In genomic region chr2:74777161-74777900, GRCh38 we compare ENCODE assay signal across 11 cellular contexts. TPM values are rescaled to one million over a fixed set of nuclear protein-coding genes. Genes with fewer than 3 reads are reported as not detected.
DNase-seq lines count a peak whose midpoint lies in the region; ATAC-seq lines count a peak whose summit lies in the region.
"Had no signal": no experiment of that assay in that cellular context is flagged by ENCODE, and none has a peak within 500 bp of the region (broad histone marks: within the 10 kb centered on the region; RNA-seq: fewer than 3 reads in every experiment).

No MANE protein-coding gene starts in this region.

- no peaks in the 10 kb centered on the region for H3K4me1 Mint-ChIP-seq in stimulated activated naive CD8-positive, alpha-beta T cell treated with anti-CD3 and anti-CD28 coated beads, Interleukin-15, amount 100 ng/mL, for 72 hours

- H3K4me3 Mint-ChIP-seq in stimulated activated naive CD8-positive, alpha-beta T cell treated with anti-CD3 and anti-CD28 coated beads, Interleukin-15, amount 100 ng/mL, for 72 hours = no peak overlapping the region

- peak overlapping the region in 1 of 2 donors; percentile 49 for H3K27ac Mint-ChIP-seq in stimulated activated naive CD8-positive, alpha-beta T cell treated with anti-CD3 and anti-CD28 coated beads, Interleukin-15, amount 100 ng/mL, for 72 hours

- 68% methylated on average over 8 of the region's 8 CpGs for WGBS in right cardiac atrium

- no peak overlapping the region for H3K4me3 ChIP-seq in right cardiac atrium (ENCODE audit: low read length)
- H3K4me3 ChIP-seq: ovary had no signal

- no peaks in the 10 kb centered on the region for H3K27me3 ChIP-seq in right cardiac atrium (ENCODE audit: control insufficient read depth, insufficient read depth)
- H3K27me3 ChIP-seq: ovary had no signal

- no peaks in the 10 kb centered on the region for H3K9me3 Mint-ChIP-seq in stimulated activated naive CD8-positive, alpha-beta T cell treated with anti-CD3 and anti-CD28 coated beads, Interleukin-15, amount 100 ng/mL, for 72 hours

- no peak overlapping the region for H3K27ac ChIP-seq in right cardiac atrium (ENCODE audit: low read length)
- H3K27ac ChIP-seq: ovary had no signal

- H3K4me1 ChIP-seq in right cardiac atrium (ENCODE audit: control insufficient read depth, insufficient read depth, low read length) = peaks cover 3% of the 10 kb centered on the region

- intact Hi-C loops in left cardiac atrium (cut with DNase I) = no loop called here
- intact Hi-C loops in right cardiac atrium (cut with DNase I) = no loop called here

- ATAC-seq in left cardiac atrium (peak; percentile 10 to 82), right cardiac atrium (no peak), HG02763 (IDR thresholded peaks at IDR 0.05; ENCODE audit: unreplicated experiment) (peak; percentile 70), GM19035 (IDR thresholded peaks at IDR 0.05; ENCODE audit: unreplicated experiment) (no peak)
- ATAC-seq in stimulated activated naive CD8-positive, alpha-beta T cell treated with anti-CD3 and anti-CD28 coated beads, Interleukin-15, amount 100 ng/mL, for 72 hours = peak; percentile 33

- no peaks in the 10 kb centered on the region for H3K9me3 ChIP-seq in right cardiac atrium (ENCODE audit: control insufficient read depth, low read length)
- H3K9me3 ChIP-seq: ovary had no signal

- no peak for DNase-seq in left cardiac atrium
- DNase-seq in right cardiac atrium = no peak
- DNase-seq in UCSD-AML1 (lab: John Stamatoyannopoulos, UW; ENCODE audit: unreplicated experiment) = peak; percentile 46
- no peak for DNase-seq in stimulated activated naive CD8-positive, alpha-beta T cell treated with anti-CD3 and anti-CD28 coated beads, Interleukin-15, amount 100 ng/mL, for 72 hours
- no peak for DNase-seq in NCI-H2196 treated with DMSO at 0.1 percent for 48 hours (lab: John Stamatoyannopoulos, UW; ENCODE audit: unreplicated experiment)
- no peak for DNase-seq in NCI-H446 (lab: John Stamatoyannopoulos, UW)
- DNase-seq: HCEC 1CT, ovary, SIG-M5 had no signal

- no peaks in the 10 kb centered on the region for H3K27me3 Mint-ChIP-seq in stimulated activated naive CD8-positive, alpha-beta T cell treated with anti-CD3 and anti-CD28 coated beads, Interleukin-15, amount 100 ng/mL, for 72 hours

RNA-seq across cellular contexts. Expression of gene HK2, which starts 56.6 kb away (rescaled TPM):
- 10 to 100 TPM; 17.2 to 18.4 TPM for total RNA-seq in left cardiac atrium
- total RNA-seq in right cardiac atrium = 1 to 10 TPM; 2.0 to 6.0 (median 2.8) TPM
- 2.9 TPM for polyA plus RNA-seq in right cardiac atrium

Comparison
In these comparisons a context has a peak if more than half of its experiments do, and no peak if none do; other contexts are left out.
1. ATAC-seq: peak in left cardiac atrium (2 of 2), HG02763 (single experiment) and stimulated activated naive CD8-positive, alpha-beta T cell treated with anti-CD3 and anti-CD28 coated beads, Interleukin-15, amount 100 ng/mL, for 72 hours (single experiment); none in right cardiac atrium (0 of 2) and GM19035 (single experiment).